Comparison of ENCODE assay signal across 8 cellular contexts in the genomic region with DNA sequence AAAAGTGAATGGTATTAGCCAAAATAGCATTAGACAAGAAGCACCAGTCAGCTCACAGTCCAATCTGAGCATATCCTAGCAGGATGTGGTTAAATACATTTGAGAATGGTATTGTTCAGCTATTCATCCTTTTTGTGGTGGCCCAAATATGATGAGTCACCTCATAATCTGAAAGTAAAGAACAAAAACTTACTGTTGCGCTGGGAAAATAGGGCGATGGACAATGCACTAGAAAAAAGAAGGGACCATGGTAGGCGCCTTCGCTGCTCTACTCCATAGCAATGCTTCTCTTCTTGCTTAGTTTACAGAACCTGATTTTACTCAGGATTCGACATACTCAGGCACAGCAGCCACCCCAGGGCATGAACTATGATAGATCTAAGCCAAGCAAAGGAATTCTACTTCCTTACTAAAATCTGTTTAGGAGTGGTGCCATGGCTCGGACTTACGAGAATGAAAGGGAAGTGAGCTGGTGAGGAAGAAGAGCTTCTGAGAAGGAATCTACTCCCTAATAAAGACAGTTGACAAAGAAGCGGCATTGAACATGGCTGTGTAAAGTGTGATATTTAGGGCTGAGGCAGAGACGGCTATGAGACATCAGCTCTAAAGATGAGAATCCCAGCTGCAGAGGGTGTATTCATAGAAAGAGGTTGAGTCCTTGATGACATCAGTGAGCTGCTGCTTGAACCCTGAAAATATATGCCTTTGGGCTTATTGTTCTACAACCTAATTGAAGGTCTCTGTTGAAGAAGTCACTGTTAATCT. TPM values are rescaled to one million over a fixed set of nuclear protein-coding genes. Genes with fewer than 3 reads are reported as not detected.
DNase-seq lines count a peak whose midpoint lies in the region; ATAC-seq and TF ChIP-seq lines count a peak whose summit lies in the region.

No MANE protein-coding gene starts in this region.

- H3K23ac ChIP-seq in trophoblast cell (ENCODE audit: low read length): no peak overlapping the region

- no peak overlapping the region for H3K4me3 ChIP-seq in Jurkat, Clone E6-1 (ENCODE audit: low read length)
- H3K4me3 ChIP-seq in trophoblast cell (ENCODE audit: low read depth, low read length): no peak overlapping the region
- H3K4me3 ChIP-seq in ascending aorta: peak overlapping the region in 1 of 2 donors; percentile 2

- DNase-seq in EL: peak; percentile 92
- peak; percentile 43 for DNase-seq in Jurkat, Clone E6-1 (ENCODE audit: low read depth, low spot score)
- DNase-seq in central memory CD8-positive, alpha-beta T cell (ENCODE audit: low spot score in 2 of 2): peak in 1 of 2 donors; percentile 11
- DNase-seq in stromal cell of bone marrow (ENCODE audit: low read depth): peak; percentile 79
- DNase-seq in trophoblast cell: no peak
- no peak for DNase-seq in ascending aorta (ENCODE audit: low spot score in 2 of 2)

- H3K14ac ChIP-seq in trophoblast cell (ENCODE audit: low read length): no peak overlapping the region

- H3K36me3 Mint-ChIP-seq in central memory CD8-positive, alpha-beta T cell (ENCODE audit: insufficient read depth): peaks cover 5% of the 10 kb centered on the region

- no CpG with 5 or more reads among the region's 9 CpGs for WGBS in trophoblast cell (ENCODE audit: extremely low coverage, insufficient coverage, insufficient read length)

- H3K9me3 ChIP-seq in trophoblast cell (ENCODE audit: insufficient read depth, low read depth, low read length) (no peaks in the 10 kb centered on the region), ascending aorta (no peaks in the 10 kb centered on the region)

- no peak overlapping the region for H2BK5ac ChIP-seq in trophoblast cell (ENCODE audit: low read depth, low read length, poor library complexity)

- H3K79me1 ChIP-seq in trophoblast cell (ENCODE audit: low read length): no peaks in the 10 kb centered on the region

- H3K27ac ChIP-seq in trophoblast cell (ENCODE audit: low read depth, low read length) (no peak overlapping the region), ascending aorta (no peak overlapping the region)

- no peak overlapping the region for H2BK12ac ChIP-seq in trophoblast cell (ENCODE audit: low read length)

- peaks cover 27% of the 10 kb centered on the region for H3K4me1 Mint-ChIP-seq in central memory CD8-positive, alpha-beta T cell

- H3K9ac ChIP-seq in trophoblast cell (ENCODE audit: low read length): no peak overlapping the region

- peaks cover 5 to 6% of the 10 kb centered on the region in 2 experiments for H3K4me1 ChIP-seq in trophoblast cell (ENCODE audit: control insufficient read depth in 1 of 2, insufficient read depth in 2 of 2, low read length in 2 of 2)
- H3K4me1 ChIP-seq in ascending aorta: peaks cover 5 to 6% of the 10 kb centered on the region in 2 donors

- no peak overlapping the region for H3K4me2 ChIP-seq in trophoblast cell (ENCODE audit: low read length)

- peak overlapping the region; percentile 60 for H3K27ac Mint-ChIP-seq in central memory CD8-positive, alpha-beta T cell (ENCODE audit: low read depth)

- H4K12ac ChIP-seq in trophoblast cell (ENCODE audit: low read depth, low read length): no peak overlapping the region

- no peak overlapping the region for H4K91ac ChIP-seq in trophoblast cell (ENCODE audit: low read depth, low read length)

- no peaks in the 10 kb centered on the region for H3K36me3 ChIP-seq in trophoblast cell (ENCODE audit: control insufficient read depth in 1 of 2, insufficient read depth in 2 of 2, low read length in 2 of 2)
- H3K36me3 ChIP-seq in ascending aorta: peaks cover 0 to 7% of the 10 kb centered on the region in 2 donors

- intact Hi-C loops in ascending aorta (cut with DNase I): no loop called here

- H3K9me3 Mint-ChIP-seq in central memory CD8-positive, alpha-beta T cell: no peaks in the 10 kb centered on the region

- H2AFZ ChIP-seq in trophoblast cell (ENCODE audit: insufficient read depth, low read length, poor library complexity): no peak overlapping the region

- no peak overlapping the region for H2AK5ac ChIP-seq in trophoblast cell (ENCODE audit: low read length)

- ATAC-seq in GM21529 (IDR thresholded peaks at IDR 0.05; ENCODE audit: unreplicated experiment) (peak; percentile 87), HG03439 (IDR thresholded peaks at IDR 0.05; ENCODE audit: unreplicated experiment) (no peak)
- peak; percentile 97 for ATAC-seq in central memory CD8-positive, alpha-beta T cell (replicated peaks; ENCODE audit: extremely low read depth, poor library complexity, severe bottlenecking)

- H3K4ac ChIP-seq in trophoblast cell (ENCODE audit: low read depth, low read length): no peak overlapping the region

- no peaks in the 10 kb centered on the region for H3K27me3 Mint-ChIP-seq in central memory CD8-positive, alpha-beta T cell

- no peak for TF ChIP-seq CTCF in ascending aorta (IDR thresholded peaks at IDR 0.05)

- no peak overlapping the region for H4K8ac ChIP-seq in trophoblast cell (ENCODE audit: low read depth, low read length)

- no peak overlapping the region for H2BK120ac ChIP-seq in trophoblast cell (ENCODE audit: insufficient read depth, low read length, poor library complexity)

- no peaks in the 10 kb centered on the region for H3K79me2 ChIP-seq in trophoblast cell (ENCODE audit: control insufficient read depth, insufficient read depth, low read length, poor library complexity)

- H3K18ac ChIP-seq in trophoblast cell (ENCODE audit: low read length): no peak overlapping the region

- H3K27me3 ChIP-seq in trophoblast cell (ENCODE audit: insufficient read depth, low read length) (no peaks in the 10 kb centered on the region), ascending aorta (no peaks in the 10 kb centered on the region)

- H3K4me3 Mint-ChIP-seq in central memory CD8-positive, alpha-beta T cell: peak overlapping the region; percentile 65

RNA-seq across cellular contexts. Expression of a gene that starts 13.0 kb away (rescaled TPM):
- polyA plus RNA-seq in Jurkat, Clone E6-1 (2012; ENCODE audit: insufficient read depth, insufficient read length): 2.9 TPM
- polyA plus RNA-seq in trophoblast cell (2013): 17.1 and 17.2 TPM in 2 replicates
- 8.4 TPM for total RNA-seq in ascending aorta

RNA-seq across cellular contexts. Expression of a gene that starts 16.6 kb away (rescaled TPM):
- polyA plus RNA-seq in Jurkat, Clone E6-1 (2012; ENCODE audit: insufficient read depth, insufficient read length): 54.3 TPM
- 56.4 and 57.2 TPM in 2 replicates for polyA plus RNA-seq in trophoblast cell (2013)
- total RNA-seq in ascending aorta: 34.1 TPM

RNA-seq across cellular contexts. Expression of a gene that starts 53.5 kb away (rescaled TPM):
- polyA plus RNA-seq in Jurkat, Clone E6-1 (2012; ENCODE audit: insufficient read depth, insufficient read length): 12.2 TPM
- 16.3 and 18.4 TPM in 2 replicates for polyA plus RNA-seq in trophoblast cell (2013)
- 1.7 TPM for total RNA-seq in ascending aorta

Comparison
In these comparisons a context has a peak if more than half of its experiments do, and no peak if none do; other contexts are left out.
1. DNase-seq: peak in EL (single experiment), Jurkat, Clone E6-1 (single experiment) and stromal cell of bone marrow (single experiment); none in trophoblast cell (0 of 2) and ascending aorta (0 of 2).